Comparison of ENCODE assay signal across 30 cellular contexts in genomic region chr15:90322531-90322930, GRCh38. TPM values are rescaled to one million over a fixed set of nuclear protein-coding genes. Genes with fewer than 3 reads are reported as not detected.
DNase-seq lines count a peak whose midpoint lies in the region; ATAC-seq and TF ChIP-seq lines count a peak whose summit lies in the region.
"Had no signal": no experiment of that assay in that cellular context is flagged by ENCODE, and none has a peak within 500 bp of the region (broad histone marks: within the 10 kb centered on the region; RNA-seq: fewer than 3 reads in every experiment).

No MANE protein-coding gene starts in this region.

- H3K9me3 ChIP-seq in right atrium auricular region (no peaks in the 10 kb centered on the region), left ventricle myocardium inferior (replicated peaks) (no peaks in the 10 kb centered on the region), tibial nerve (no peaks in the 10 kb centered on the region)
- H3K9me3 ChIP-seq: A549, BE2C, colonic mucosa, esophagus squamous epithelium, gastrocnemius medialis, tibial artery had no signal

- intact Hi-C loops in left ventricle myocardium inferior (cut with micrococcal nuclease) = loop anchor here (5.0 kb wide), 1 partner anchor 160 kb away; no protein-coding TSS in a partner anchor

- H3K4me3 ChIP-seq in right atrium auricular region (no peak overlapping the region), left ventricle myocardium inferior (no peak overlapping the region), tibial nerve (no peak overlapping the region)
- H3K4me3 ChIP-seq: A549, colonic mucosa, esophagus squamous epithelium, gastrocnemius medialis, GM12878, tibial artery had no signal

- TF ChIP-seq CTCF in right atrium auricular region (IDR thresholded peaks at IDR 0.05) (no peak), left ventricle myocardium inferior (IDR thresholded peaks at IDR 0.05; ENCODE audit: borderline replicate concordance) (no peak), mesothelial cell of epicardium (IDR thresholded peaks at IDR 0.05; ENCODE audit: unreplicated experiment) (no peak), tibial nerve (IDR thresholded peaks at IDR 0.05) (no peak), endothelial cell (IDR thresholded peaks at IDR 0.05; ENCODE audit: unreplicated experiment) (no peak)

- WGBS in tibial nerve, 2 donors = 77 to 87% methylated on average over 4 of the region's 4 CpGs

- H3K27ac Mint-ChIP-seq in mesothelial cell of epicardium (peak overlapping the region; percentile 61), endothelial cell (ENCODE audit: unreplicated experiment) (no peak overlapping the region)
- H3K27ac Mint-ChIP-seq: immature natural killer cell; natural killer cell treated with Interleukin-12 subunit alpha and Interleukin-12 subunit beta and Interleukin-15 and Interleukin-18, amount 100 ng/mL, for 72 hours; stimulated activated naive CD8-positive, alpha-beta T cell treated with anti-CD3 and anti-CD28 coated beads, Interleukin-15, amount 100 ng/mL, for 72 hours had no signal

- ATAC-seq in GM21381 (IDR thresholded peaks at IDR 0.05; ENCODE audit: unreplicated experiment) (no peak), GM18868 (IDR thresholded peaks at IDR 0.05; ENCODE audit: unreplicated experiment) (no peak)
- ATAC-seq: A549; gastrocnemius medialis; GM12878; left ventricle myocardium superior; natural killer cell treated with Interleukin-12 subunit alpha and Interleukin-12 subunit beta and Interleukin-15 and Interleukin-18, amount 100 ng/mL, for 72 hours; stimulated activated naive CD8-positive, alpha-beta T cell treated with anti-CD3 and anti-CD28 coated beads, Interleukin-15, amount 100 ng/mL, for 72 hours had no signal

- no peak for TF ChIP-seq POLR2A in tibial nerve (IDR thresholded peaks at IDR 0.05)

- DNase-seq in right atrium auricular region (ENCODE audit: low spot score) (peak; percentile 46), left ventricle myocardium inferior (no peak), amniotic epithelial cell (ENCODE audit: low read depth) (peak; percentile 29), mesothelial cell of epicardium (ENCODE audit: low spot score in 2 of 2, unreplicated experiment in 2 of 2) (peak in 1 of 2 experiments; percentile 26), tibial nerve (ENCODE audit: low spot score in 2 of 2) (no peak), endothelial cell (ENCODE audit: low spot score) (no peak)
- DNase-seq: activated CD4-positive, CD25-positive, alpha-beta regulatory T cell treated with anti-CD3 and anti-CD28 coated beads, Interleukin-2, amount 50 U/mL, for 72 hours; activated naive CD4-positive, alpha-beta T cell; activated T-cell treated with anti-CD3 and anti-CD28 coated beads, Interleukin-2, amount 50 U/mL, for 48 hours; amygdala; BE2C; COR-L47; DMS79 treated with DMSO at 0.1 percent for 48 hours; esophagus squamous epithelium; gastrocnemius medialis; hippocampal formation; immature natural killer cell; left ventricle myocardium superior; NCI-H1048; NCI-H187; posterior cingulate gyrus; Right ventricle myocardium superior; stimulated activated naive CD8-positive, alpha-beta T cell treated with anti-CD3 and anti-CD28 coated beads, Interleukin-15, amount 100 ng/mL, for 72 hours; tibial artery had no signal

- H3K27me3 Mint-ChIP-seq in mesothelial cell of epicardium (ENCODE audit: low read depth) (no peaks in the 10 kb centered on the region), endothelial cell (ENCODE audit: unreplicated experiment) (no peaks in the 10 kb centered on the region)
- H3K27me3 Mint-ChIP-seq: stimulated activated naive CD8-positive, alpha-beta T cell treated with anti-CD3 and anti-CD28 coated beads, Interleukin-15, amount 100 ng/mL, for 72 hours had no signal

- no peak for TF ChIP-seq EP300 in tibial nerve (IDR thresholded peaks at IDR 0.05)

- H3K4me1 Mint-ChIP-seq in mesothelial cell of epicardium (peaks cover 23% of the 10 kb centered on the region), endothelial cell (ENCODE audit: unreplicated experiment) (no peaks in the 10 kb centered on the region)

- H3K27ac ChIP-seq in right atrium auricular region = no peak overlapping the region
- H3K27ac ChIP-seq in left ventricle myocardium inferior (replicated peaks) = no peak overlapping the region
- H3K27ac ChIP-seq in tibial nerve = no peak overlapping the region
- H3K27ac ChIP-seq: A549, colonic mucosa, esophagus squamous epithelium, gastrocnemius medialis had no signal

- peaks cover 0 to 10% of the 10 kb centered on the region in 2 donors for H3K4me1 ChIP-seq in right atrium auricular region
- H3K4me1 ChIP-seq in left ventricle myocardium inferior = peaks cover 8% of the 10 kb centered on the region
- peaks cover 0 to 10% (median 3%) of the 10 kb centered on the region in 4 donors for H3K4me1 ChIP-seq in tibial nerve
- H3K4me1 ChIP-seq: BE2C, colonic mucosa had no signal

- H3K4me3 Mint-ChIP-seq in mesothelial cell of epicardium (no peak overlapping the region), endothelial cell (ENCODE audit: unreplicated experiment) (no peak overlapping the region)
- H3K4me3 Mint-ChIP-seq: immature natural killer cell; natural killer cell treated with Interleukin-12 subunit alpha and Interleukin-12 subunit beta and Interleukin-15 and Interleukin-18, amount 100 ng/mL, for 72 hours; stimulated activated naive CD8-positive, alpha-beta T cell treated with anti-CD3 and anti-CD28 coated beads, Interleukin-15, amount 100 ng/mL, for 72 hours had no signal

- H3K9me3 Mint-ChIP-seq in mesothelial cell of epicardium = no peaks in the 10 kb centered on the region
- no peaks in the 10 kb centered on the region for H3K9me3 Mint-ChIP-seq in endothelial cell (ENCODE audit: unreplicated experiment)
- H3K9me3 Mint-ChIP-seq: immature natural killer cell; natural killer cell treated with Interleukin-12 subunit alpha and Interleukin-12 subunit beta and Interleukin-15 and Interleukin-18, amount 100 ng/mL, for 72 hours; stimulated activated naive CD8-positive, alpha-beta T cell treated with anti-CD3 and anti-CD28 coated beads, Interleukin-15, amount 100 ng/mL, for 72 hours had no signal

- H3K27me3 ChIP-seq in right atrium auricular region (no peaks in the 10 kb centered on the region), left ventricle myocardium inferior (ENCODE audit: low read depth) (no peaks in the 10 kb centered on the region), tibial nerve (no peaks in the 10 kb centered on the region)
- H3K27me3 ChIP-seq: BE2C, colonic mucosa, esophagus squamous epithelium, gastrocnemius medialis, tibial artery had no signal

- H3K36me3 ChIP-seq in right atrium auricular region (no peaks in the 10 kb centered on the region), left ventricle myocardium inferior (no peaks in the 10 kb centered on the region), tibial nerve (no peaks in the 10 kb centered on the region)
- H3K36me3 ChIP-seq: BE2C, colonic mucosa, esophagus squamous epithelium, gastrocnemius medialis, tibial artery had no signal

- H3K36me3 Mint-ChIP-seq in mesothelial cell of epicardium (no peaks in the 10 kb centered on the region), endothelial cell (ENCODE audit: low read depth, unreplicated experiment) (no peaks in the 10 kb centered on the region)
- H3K36me3 Mint-ChIP-seq: immature natural killer cell; natural killer cell treated with Interleukin-12 subunit alpha and Interleukin-12 subunit beta and Interleukin-15 and Interleukin-18, amount 100 ng/mL, for 72 hours had no signal

RNA-seq across cellular contexts. Expression of gene ZNF774, which starts 29.6 kb away (rescaled TPM):
- total RNA-seq in right atrium auricular region (1 to 10 TPM; 3.7 to 4.3 TPM), left ventricle myocardium inferior (4.7 TPM), mesothelial cell of epicardium (7.4 to 10.0 TPM (median 8.0 TPM) in 3 replicates), tibial nerve (1 to 10 TPM in 2 of 4 donors, under 1 TPM in 2; 0.66 to 2.9 (median 1.2) TPM), endothelial cell (ENCODE audit: unreplicated experiment) (4.1 TPM)

RNA-seq across cellular contexts. Expression of gene NGRN, which starts 57.1 kb away (rescaled TPM):
- total RNA-seq in right atrium auricular region = 100 to 1,000 TPM; 107 to 110 TPM
- 120 TPM for total RNA-seq in left ventricle myocardium inferior
- 91.9 to 93.4 TPM (median 92.8 TPM) in 3 replicates for total RNA-seq in mesothelial cell of epicardium
- 10 to 100 TPM; 70.1 to 90.0 (median 74.6) TPM for total RNA-seq in tibial nerve
- 69.0 TPM for total RNA-seq in endothelial cell (ENCODE audit: unreplicated experiment)

Comparison
In these comparisons a context has a peak if more than half of its experiments do, and no peak if none do; other contexts are left out.
1. DNase-seq: peak in right atrium auricular region (single experiment) and amniotic epithelial cell (single experiment); none in left ventricle myocardium inferior (single experiment), tibial nerve (0 of 2) and endothelial cell (single experiment).